ENCODE assay signal across 19 cellular contexts in genomic region chr5:173004447-173004846, GRCh38. TPM values are rescaled to one million over a fixed set of nuclear protein-coding genes. Genes with fewer than 3 reads are reported as not detected.
DNase-seq lines count a peak whose midpoint lies in the region; ATAC-seq and TF ChIP-seq lines count a peak whose summit lies in the region.
"Had no signal": no experiment of that assay in that cellular context is flagged by ENCODE, and none has a peak within 500 bp of the region (broad histone marks: within the 10 kb centered on the region; RNA-seq: fewer than 3 reads in every experiment).

No MANE protein-coding gene starts in this region.

- H3K9me3 Mint-ChIP-seq in CD14-positive monocyte (peaks cover 0 to 2% (median 0%) of the 10 kb centered on the region in 7 donors), naive B cell (no peaks in the 10 kb centered on the region)
- H3K9me3 Mint-ChIP-seq in CD8-positive, alpha-beta T cell, result no peaks in the 10 kb centered on the region
- H3K9me3 Mint-ChIP-seq in activated CD8-positive, alpha-beta T cell treated with anti-CD3 and anti-CD28 coated beads for 36 hours, result no peaks in the 10 kb centered on the region

- H3K4me1 ChIP-seq in CD8-positive, alpha-beta T cell (ENCODE audit: insufficient read depth, low read length), result peaks cover 39% of the 10 kb centered on the region

- H3K4me3 Mint-ChIP-seq in CD14-positive monocyte (no peak overlapping the region), naive B cell (peak overlapping the region in 2 of 8 donors; percentile 0 to 51)
- no peak overlapping the region for H3K4me3 Mint-ChIP-seq in CD8-positive, alpha-beta T cell
- no peak overlapping the region for H3K4me3 Mint-ChIP-seq in activated CD8-positive, alpha-beta T cell treated with anti-CD3 and anti-CD28 coated beads for 36 hours

- DNase-seq in CD14-positive monocyte (ENCODE audit: low spot score), result no peak
- no peak for DNase-seq in CD8-positive, alpha-beta T cell
- no peak for DNase-seq in activated CD8-positive, alpha-beta T cell treated with anti-CD3 and anti-CD28 coated beads for 36 hours
- DNase-seq in naive B cell, result no peak
- DNase-seq in DMS 273 (lab: John Stamatoyannopoulos, UW; ENCODE audit: unreplicated experiment), result no peak
- DNase-seq in epidermal melanocyte (ENCODE audit: insufficient read length, low spot score), result no peak
- no peak for DNase-seq in HUDEP-2 (lab: John Stamatoyannopoulos, UW; ENCODE audit: unreplicated experiment in 76 of 76)
- DNase-seq: DND-41; GM23248; IMR-90; NCI-H1436; NCI-H2029; NCI-H2171 treated with DMSO at 0.1 percent for 48 hours; NCI-H446 treated with DMSO at 0.1 percent for 48 hours; NK-92 treated with Interleukin-12 subunit alpha and Interleukin-12 subunit beta, amount 100 ng/mL, for 24 hours; PC-3 had no signal

- H3K27me3 ChIP-seq in CD8-positive, alpha-beta T cell (ENCODE audit: insufficient read depth, low read length), result no peaks in the 10 kb centered on the region

- TF ChIP-seq CTCF in CD14-positive monocyte (IDR thresholded peaks at IDR 0.05), result no peak
- TF ChIP-seq CTCF in CD8-positive, alpha-beta T cell (IDR thresholded peaks at IDR 0.05), result no peak
- TF ChIP-seq CTCF in activated CD8-positive, alpha-beta T cell treated with anti-CD3 and anti-CD28 coated beads for 36 hours (IDR thresholded peaks at IDR 0.05), result no peak

- H3K4me1 Mint-ChIP-seq in CD14-positive monocyte (peaks cover 56% of the 10 kb centered on the region), naive B cell (peaks cover 66 to 82% (median 73%) of the 10 kb centered on the region in 3 donors)
- H3K4me1 Mint-ChIP-seq in CD8-positive, alpha-beta T cell (ENCODE audit: low read depth), result peaks cover 76% of the 10 kb centered on the region
- peaks cover 71% of the 10 kb centered on the region for H3K4me1 Mint-ChIP-seq in activated CD8-positive, alpha-beta T cell treated with anti-CD3 and anti-CD28 coated beads for 36 hours (ENCODE audit: low read depth)

- H3K27me3 Mint-ChIP-seq in CD14-positive monocyte (ENCODE audit: low read depth in 3 of 3) (no peaks in the 10 kb centered on the region), naive B cell (no peaks in the 10 kb centered on the region)
- H3K27me3 Mint-ChIP-seq in CD8-positive, alpha-beta T cell (ENCODE audit: low read depth), result no peaks in the 10 kb centered on the region
- H3K27me3 Mint-ChIP-seq in activated CD8-positive, alpha-beta T cell treated with anti-CD3 and anti-CD28 coated beads for 36 hours, result no peaks in the 10 kb centered on the region

- H3K27ac Mint-ChIP-seq in CD14-positive monocyte (peak overlapping the region in 5 of 7 donors; percentile 19 to 65 (median 58)), naive B cell (peak overlapping the region in 4 of 6 donors; percentile 46 to 83 (median 70))
- H3K27ac Mint-ChIP-seq in CD8-positive, alpha-beta T cell, result peak overlapping the region; percentile 89
- H3K27ac Mint-ChIP-seq in activated CD8-positive, alpha-beta T cell treated with anti-CD3 and anti-CD28 coated beads for 36 hours, result peak overlapping the region; percentile 8

- H3K36me3 Mint-ChIP-seq in CD14-positive monocyte (peaks cover 23 to 29% of the 10 kb centered on the region in 2 donors), naive B cell (peaks cover 0 to 5% of the 10 kb centered on the region in 2 donors)
- peaks cover 21% of the 10 kb centered on the region for H3K36me3 Mint-ChIP-seq in CD8-positive, alpha-beta T cell
- peaks cover 7% of the 10 kb centered on the region for H3K36me3 Mint-ChIP-seq in activated CD8-positive, alpha-beta T cell treated with anti-CD3 and anti-CD28 coated beads for 36 hours (ENCODE audit: low read depth)

- H3K4me3 ChIP-seq in CD8-positive, alpha-beta T cell (ENCODE audit: low read depth, low read length), result no peak overlapping the region
- H3K4me3 ChIP-seq: GM23248 had no signal

- no peak for ATAC-seq in CD8-positive, alpha-beta T cell
- ATAC-seq in activated CD8-positive, alpha-beta T cell treated with anti-CD3 and anti-CD28 coated beads for 36 hours, result no peak
- ATAC-seq in naive B cell (ENCODE audit: low read depth in 2 of 2) (no peak), GM21423 (IDR thresholded peaks at IDR 0.05; ENCODE audit: unreplicated experiment) (no peak)
- ATAC-seq: HCT116, PC-3 had no signal

- intact Hi-C loops in CD14-positive monocyte (cut with micrococcal nuclease), result no loop called here
- intact Hi-C loops in CD8-positive, alpha-beta T cell (cut with DNase I, micrococcal nuclease), result no loop called here
- intact Hi-C loops in activated CD8-positive, alpha-beta T cell treated with anti-CD3 and anti-CD28 coated beads for 36 hours (cut with micrococcal nuclease), result no loop called here

- CTCF ChIA-PET in CD8-positive, alpha-beta T cell (lab: Charles Lee), result no interaction called here
- CTCF ChIA-PET in activated CD8-positive, alpha-beta T cell treated with anti-CD3 and anti-CD28 coated beads for 36 hours (lab: Charles Lee), result interaction anchor here (1.1 kb wide), 1 partner anchor 22 kb away, joined by 3 read pairs; no protein-coding TSS in a partner anchor

- POLR2A ChIA-PET in CD8-positive, alpha-beta T cell (lab: Charles Lee), result no interaction called here
- POLR2A ChIA-PET in activated CD8-positive, alpha-beta T cell treated with anti-CD3 and anti-CD28 coated beads for 36 hours (lab: Charles Lee), result interaction anchor here (0.7 kb wide), 1 partner anchor 53 kb away, joined by 3 read pairs; no protein-coding TSS in a partner anchor

- no peaks in the 10 kb centered on the region for H3K36me3 ChIP-seq in CD8-positive, alpha-beta T cell (ENCODE audit: insufficient read depth, low read length)

- no peak overlapping the region for H3K27ac ChIP-seq in CD8-positive, alpha-beta T cell (ENCODE audit: low read depth, low read length)
- H3K27ac ChIP-seq: GM23248, RWPE1 had no signal

- no peaks in the 10 kb centered on the region for H3K9me3 ChIP-seq in CD8-positive, alpha-beta T cell (ENCODE audit: low read length)

RNA-seq across cellular contexts. Expression of gene ATP6V0E1, which starts 20.9 kb away (rescaled TPM):
- polyA plus RNA-seq in CD14-positive monocyte (100 to 1,000 TPM; 698 to 760 TPM), naive B cell (ENCODE audit: low read depth in 6 of 6) (100 to 1,000 TPM; 386 to 553 (median 418) TPM)
- total RNA-seq in CD8-positive, alpha-beta T cell, result 10 to 100 TPM; 34.4 to 38.8 TPM
- total RNA-seq in activated CD8-positive, alpha-beta T cell treated with anti-CD3 and anti-CD28 coated beads for 36 hours, result 10 to 100 TPM; 68.0 to 79.8 TPM

RNA-seq across cellular contexts. Expression of gene RPL26L1, which starts 45.2 kb away (rescaled TPM):
- polyA plus RNA-seq in CD14-positive monocyte (10 to 100 TPM; 58.6 to 60.9 TPM), naive B cell (ENCODE audit: low read depth in 6 of 6) (10 to 100 TPM; 20.0 to 40.2 (median 27.7) TPM)
- 10 to 100 TPM; 12.0 to 12.7 TPM for total RNA-seq in CD8-positive, alpha-beta T cell
- total RNA-seq in activated CD8-positive, alpha-beta T cell treated with anti-CD3 and anti-CD28 coated beads for 36 hours, result 10 to 100 TPM; 72.9 to 74.9 TPM

RNA-seq across cellular contexts. Expression of gene CREBRF, which starts 51.7 kb away (rescaled TPM):
- 10 to 100 TPM; 23.1 to 27.6 TPM for polyA plus RNA-seq in CD14-positive monocyte
- 10 to 100 TPM; 91.1 to 92.9 TPM for total RNA-seq in CD8-positive, alpha-beta T cell
- total RNA-seq in activated CD8-positive, alpha-beta T cell treated with anti-CD3 and anti-CD28 coated beads for 36 hours, result 10 to 100 TPM in 1 of 2 experiments, 1 to 10 TPM in 1; 9.3 to 10.2 TPM
- 10 to 100 TPM; 60.6 to 97.0 (median 77.3) TPM for polyA plus RNA-seq in naive B cell (ENCODE audit: low read depth in 6 of 6)

Comparison
In these comparisons a context has a peak if more than half of its experiments do, and no peak if none do; other contexts are left out.
1. H3K27ac Mint-ChIP-seq: peak in every context shown above with its lines; median percentile 89 in CD8-positive, alpha-beta T cell; 70 in naive B cell; 58 in CD14-positive monocyte; 8 in activated CD8-positive, alpha-beta T cell treated with anti-CD3 and anti-CD28 coated beads for 36 hours.
2. RNA of gene RPL26L1, which starts 45.2 kb away (total RNA-seq): 72.9 to 74.9 TPM in activated CD8-positive, alpha-beta T cell treated with anti-CD3 and anti-CD28 coated beads for 36 hours; 12.0 to 12.7 TPM in CD8-positive, alpha-beta T cell; every median in the first group is over 4 times any median in the second.
3. RNA of gene CREBRF, which starts 51.7 kb away (total RNA-seq): 91.1 to 92.9 TPM in CD8-positive, alpha-beta T cell; 9.3 to 10.2 TPM in activated CD8-positive, alpha-beta T cell treated with anti-CD3 and anti-CD28 coated beads for 36 hours; every median in the first group is over 4 times any median in the second.